34 cellular contexts compared by ENCODE assay signal in genomic region chr14:55084648-55085441, GRCh38. TPM values are rescaled to one million over a fixed set of nuclear protein-coding genes. Genes with fewer than 3 reads are reported as not detected.
DNase-seq lines count a peak whose midpoint lies in the region; ATAC-seq and TF ChIP-seq lines count a peak whose summit lies in the region.
"Had no signal": no experiment of that assay in that cellular context is flagged by ENCODE, and none has a peak within 500 bp of the region (broad histone marks: within the 10 kb centered on the region; RNA-seq: fewer than 3 reads in every experiment).

No MANE protein-coding gene starts in this region.

- TF ChIP-seq POLR2A in breast epithelium (IDR thresholded peaks at IDR 0.05): no peak

- peak overlapping the region; percentile 27 to 68 for H3K27ac ChIP-seq in breast epithelium
- peak overlapping the region; percentile 25 to 62 for H3K27ac ChIP-seq in esophagus (ENCODE audit: low read depth in 2 of 2, low read length in 1 of 2)
- no peak overlapping the region for H3K27ac ChIP-seq in upper lobe of right lung
- H3K27ac ChIP-seq: A549, thyroid gland, vagina had no signal

- no TSS peak for BruUV-seq in MCF 10A (replicated peaks; lab: Mats Ljungman, UMichigan)

- no peaks in the 10 kb centered on the region for H3K27me3 Mint-ChIP-seq in MCF 10A (ENCODE audit: insufficient read depth, unreplicated experiment)
- H3K27me3 Mint-ChIP-seq: activated CD8-positive, alpha-beta memory T cell treated with anti-CD3 and anti-CD28 coated beads, Interleukin-2, amount 10 ng/mL, durations not matched to agents 7 days and 5 days; activated naive CD8-positive, alpha-beta T cell treated with anti-CD3 and anti-CD28 coated beads for 36 hours; CD4-positive, alpha-beta T cell; stimulated activated naive CD8-positive, alpha-beta T cell treated with anti-CD3 and anti-CD28 coated beads, Interleukin-15, Interleukin-2, amounts not matched to agents 100 ng/mL and 50 ng/mL, for 24 hours had no signal

- TF ChIP-seq CTCF in breast epithelium (IDR thresholded peaks at IDR 0.05) (no peak), MCF 10A (IDR thresholded peaks at IDR 0.05; ENCODE audit: unreplicated experiment) (no peak), upper lobe of right lung (IDR thresholded peaks at IDR 0.05) (no peak)

- H3K36me3 Mint-ChIP-seq in MCF 10A (ENCODE audit: insufficient read depth, unreplicated experiment): no peaks in the 10 kb centered on the region
- H3K36me3 Mint-ChIP-seq: activated CD8-positive, alpha-beta memory T cell treated with anti-CD3 and anti-CD28 coated beads, Interleukin-2, amount 10 ng/mL, durations not matched to agents 7 days and 5 days; activated naive CD8-positive, alpha-beta T cell treated with anti-CD3 and anti-CD28 coated beads for 36 hours had no signal

- WGBS in esophagus, 2 donors: 27 to 44% methylated on average over 1 of the region's 1 CpG

- no peaks in the 10 kb centered on the region for H3K4me1 Mint-ChIP-seq in MCF 10A (ENCODE audit: insufficient read depth, unreplicated experiment)

- ATAC-seq in upper lobe of right lung (peak; percentile 42), GM21381 (IDR thresholded peaks at IDR 0.05; ENCODE audit: unreplicated experiment) (no peak)
- ATAC-seq: A549; activated CD8-positive, alpha-beta memory T cell treated with anti-CD3 and anti-CD28 coated beads, Interleukin-2, amount 10 ng/mL, durations not matched to agents 7 days and 5 days; activated T-cell treated with anti-CD3 and anti-CD28 coated beads, Interleukin-2, amount 50 U/mL, for 4 hours; left cardiac atrium had no signal

- H3K4me1 ChIP-seq in breast epithelium (no peaks in the 10 kb centered on the region), esophagus (ENCODE audit: control insufficient read depth in 2 of 2, insufficient read depth in 2 of 2, low read length in 1 of 2) (no peaks in the 10 kb centered on the region), upper lobe of right lung (no peaks in the 10 kb centered on the region)
- H3K4me1 ChIP-seq: A549, HAP-1, thyroid gland, vagina had no signal

- intact Hi-C loops in breast epithelium (cut with DNase I; ENCODE audit: low total_unique reads): no loop called here
- intact Hi-C loops in MCF 10A (cut with micrococcal nuclease): no loop called here
- intact Hi-C loops in upper lobe of right lung (cut with DNase I): no loop called here

- H3K4me3 Mint-ChIP-seq in MCF 10A (ENCODE audit: unreplicated experiment): no peak overlapping the region
- H3K4me3 Mint-ChIP-seq: activated CD8-positive, alpha-beta memory T cell treated with anti-CD3 and anti-CD28 coated beads, Interleukin-2, amount 10 ng/mL, durations not matched to agents 7 days and 5 days; activated naive CD8-positive, alpha-beta T cell treated with anti-CD3 and anti-CD28 coated beads for 36 hours; activated T-cell treated with anti-CD3 and anti-CD28 coated beads, Interleukin-2, amount 50 U/mL, for 4 hours; CD4-positive, alpha-beta T cell; nephron; stimulated activated naive CD8-positive, alpha-beta T cell treated with anti-CD3 and anti-CD28 coated beads, Interleukin-15, Interleukin-2, amounts not matched to agents 100 ng/mL and 50 ng/mL, for 24 hours had no signal

- POLR2A ChIA-PET in MCF 10A (lab: Yijun Ruan, JAX): interaction anchor here (1.2 to 1.5 kb wide), 5 partner anchors 9 to 74 kb away, joined by 3 to 4 read pairs (median 4); partner anchors contain the start of genes SOCS4 and WDHD1

- CTCF ChIA-PET in MCF 10A (lab: Yijun Ruan, JAX): interaction anchor here (0.5 to 6.9 kb wide), 5 partner anchors 34 to 186 kb away, joined by 3 to 77 read pairs (median 3); partner anchors contain the start of gene MAPK1IP1L

- H3K9me3 ChIP-seq in breast epithelium: no peaks in the 10 kb centered on the region
- no peaks in the 10 kb centered on the region for H3K9me3 ChIP-seq in esophagus (ENCODE audit: control insufficient read depth in 2 of 2, insufficient read depth in 1 of 2, low read depth in 1 of 2, low read length in 1 of 2)
- no peaks in the 10 kb centered on the region for H3K9me3 ChIP-seq in upper lobe of right lung
- H3K9me3 ChIP-seq: A549, HAP-1, SK-N-SH, thyroid gland, vagina had no signal

- H3K36me3 ChIP-seq in breast epithelium (no peaks in the 10 kb centered on the region), esophagus (ENCODE audit: control insufficient read depth in 2 of 2, insufficient read depth in 2 of 2, low read length in 1 of 2) (no peaks in the 10 kb centered on the region), upper lobe of right lung (no peaks in the 10 kb centered on the region)
- H3K36me3 ChIP-seq: HAP-1, thyroid gland, vagina had no signal

- no peak overlapping the region for H3K27ac Mint-ChIP-seq in MCF 10A (ENCODE audit: low read depth, unreplicated experiment)
- H3K27ac Mint-ChIP-seq: activated CD8-positive, alpha-beta memory T cell treated with anti-CD3 and anti-CD28 coated beads, Interleukin-2, amount 10 ng/mL, durations not matched to agents 7 days and 5 days; activated naive CD8-positive, alpha-beta T cell treated with anti-CD3 and anti-CD28 coated beads for 36 hours; CD4-positive, alpha-beta T cell; nephron; stimulated activated naive CD8-positive, alpha-beta T cell treated with anti-CD3 and anti-CD28 coated beads, Interleukin-15, Interleukin-2, amounts not matched to agents 100 ng/mL and 50 ng/mL, for 24 hours had no signal

- H3K4me3 ChIP-seq in breast epithelium (no peak overlapping the region), esophagus (ENCODE audit: low read depth in 1 of 2, low read length in 2 of 2) (no peak overlapping the region), upper lobe of right lung (no peak overlapping the region)
- H3K4me3 ChIP-seq: A549, HAP-1, thyroid gland, vagina had no signal

- H3K27me3 ChIP-seq in breast epithelium: no peaks in the 10 kb centered on the region
- no peaks in the 10 kb centered on the region for H3K27me3 ChIP-seq in esophagus (ENCODE audit: control insufficient read depth in 1 of 2, insufficient read depth in 2 of 2, low read length in 2 of 2)
- H3K27me3 ChIP-seq in upper lobe of right lung: no peaks in the 10 kb centered on the region
- H3K27me3 ChIP-seq: thyroid gland, vagina had no signal

- H3K9me3 Mint-ChIP-seq in MCF 10A (ENCODE audit: unreplicated experiment): no peaks in the 10 kb centered on the region
- H3K9me3 Mint-ChIP-seq: activated naive CD8-positive, alpha-beta T cell treated with anti-CD3 and anti-CD28 coated beads for 36 hours; activated T-cell treated with anti-CD3 and anti-CD28 coated beads, Interleukin-2, amount 50 U/mL, for 4 hours; CD4-positive, alpha-beta T cell; nephron; stimulated activated naive CD8-positive, alpha-beta T cell treated with anti-CD3 and anti-CD28 coated beads, Interleukin-15, Interleukin-2, amounts not matched to agents 100 ng/mL and 50 ng/mL, for 24 hours had no signal

- DNase-seq in breast epithelium (ENCODE audit: low spot score in 2 of 2): peak in 1 of 2 donors; percentile 12
- DNase-seq in MCF 10A (ENCODE audit: unreplicated experiment): no peak
- DNase-seq in NCI-H345 treated with DMSO at 0.1 percent for 48 hours (lab: John Stamatoyannopoulos, UW; ENCODE audit: unreplicated experiment): peak; percentile 30
- no peak for DNase-seq in upper lobe of right lung
- DNase-seq in GM19238 (ENCODE audit: insufficient read length, low spot score): no peak
- DNase-seq in SHP77 treated with DMSO at 0.1 percent for 48 hours (lab: John Stamatoyannopoulos, UW): no peak
- DNase-seq: activated CD4-positive, alpha-beta T cell treated with anti-CD3 and anti-CD28 coated beads, Interleukin-2, amount 50 U/mL, for 4 hours; activated CD4-positive, CD25-positive, alpha-beta regulatory T cell; activated CD8-positive, alpha-beta memory T cell treated with anti-CD3 and anti-CD28 coated beads, Interleukin-2, amount 10 ng/mL, durations not matched to agents 7 days and 5 days; activated gamma-delta T cell; activated naive CD8-positive, alpha-beta T cell treated with anti-CD3 and anti-CD28 coated beads for 36 hours; activated T-cell treated with anti-CD3 and anti-CD28 coated beads, Interleukin-2, amount 50 U/mL, for 4 hours; AML-193; anterior cingulate cortex; CD4-positive, alpha-beta T cell; effector CD4-positive, alpha-beta T cell; hypothalamus; Karpas-422; left cardiac atrium; mammary epithelial cell; NCI-H1694 treated with DMSO at 0.1 percent for 48 hours; NCI-H774; OCI-M1; SK-N-SH; stimulated activated CD4-positive, alpha-beta T cell treated with anti-CD3 and anti-CD28 coated beads, Interleukin-2, amount 100 ng/mL, for 24 hours; stimulated activated CD8-positive, alpha-beta memory T cell treated with anti-CD3 and anti-CD28 coated beads, Interleukin-4, amount 100 ng/mL, for 48 hours; thyroid gland had no signal

RNA-seq across cellular contexts. Expression of gene MAPK1IP1L, which starts 33.4 kb away (rescaled TPM):
- total RNA-seq in breast epithelium: 10 to 100 TPM; 37.7 to 60.4 (median 39.4) TPM
- total RNA-seq in MCF 10A (2022): 118 and 123 TPM in 2 replicates
- 10 to 100 TPM; 25.4 to 35.8 TPM for polyA plus RNA-seq in esophagus
- 72.5 TPM for total RNA-seq in upper lobe of right lung

RNA-seq across cellular contexts. Expression of gene LGALS3, which starts 44.2 kb away (rescaled TPM):
- total RNA-seq in breast epithelium (100 to 1,000 TPM; 293 to 580 (median 571) TPM), MCF 10A (2022) (154 and 178 TPM in 2 replicates), upper lobe of right lung (351 TPM)
- 100 to 1,000 TPM; 412 to 630 TPM for polyA plus RNA-seq in esophagus

RNA-seq across cellular contexts. Expression of gene SOCS4, which starts 57.8 kb away (rescaled TPM):
- total RNA-seq in breast epithelium (10 to 100 TPM; 16.0 to 23.3 (median 16.3) TPM), MCF 10A (2022) (24.6 and 29.6 TPM in 2 replicates), upper lobe of right lung (23.8 TPM)
- polyA plus RNA-seq in esophagus: 1 to 10 TPM; 3.0 to 3.4 TPM

RNA-seq across cellular contexts. Expression of gene WDHD1, which starts 57.9 kb away (rescaled TPM):
- total RNA-seq in breast epithelium (1 to 10 TPM; 1.8 to 3.5 (median 2.3) TPM), MCF 10A (2022) (5.8 and 6.5 TPM in 2 replicates), upper lobe of right lung (3.5 TPM)
- polyA plus RNA-seq in esophagus: 1 to 10 TPM; 2.2 to 2.5 TPM
